Comparison of ENCODE assay signal across 8 cellular contexts in genomic region chr11:118610773-118611432, GRCh38. TPM values are rescaled to one million over a fixed set of nuclear protein-coding genes. Genes with fewer than 3 reads are reported as not detected.
DNase-seq lines count a peak whose midpoint lies in the region; ATAC-seq and TF ChIP-seq lines count a peak whose summit lies in the region.

No MANE protein-coding gene starts in this region.

- H3K27me3 Mint-ChIP-seq in WTC11 (ENCODE audit: low read depth) (peaks cover 62% of the 10 kb centered on the region), MCF 10A (ENCODE audit: insufficient read depth, unreplicated experiment) (no peaks in the 10 kb centered on the region)

- peak; percentile 41 for ATAC-seq in WTC11
- ATAC-seq in HG03097 (IDR thresholded peaks at IDR 0.05; ENCODE audit: low FRiP score, unreplicated experiment): no peak

- H3K4me3 ChIP-seq in GM12865 (ENCODE audit: low read depth, low read length): no peak overlapping the region; the same call in 1 of the 2 replicates

- H3K9me3 Mint-ChIP-seq in WTC11 (no peaks in the 10 kb centered on the region), MCF 10A (ENCODE audit: unreplicated experiment) (no peaks in the 10 kb centered on the region)

- peaks cover 60% of the 10 kb centered on the region for H3K4me1 Mint-ChIP-seq in WTC11
- H3K4me1 Mint-ChIP-seq in MCF 10A (ENCODE audit: insufficient read depth, unreplicated experiment): peaks cover 20% of the 10 kb centered on the region

- H3K27ac Mint-ChIP-seq in WTC11: no peak overlapping the region
- no peak overlapping the region for H3K27ac Mint-ChIP-seq in MCF 10A (ENCODE audit: low read depth, unreplicated experiment)

- DNase-seq in GM12865 (ENCODE audit: low read depth): peak; percentile 74
- DNase-seq in HT-29 (ENCODE audit: low spot score): peak; percentile 89
- DNase-seq in WTC11 (ENCODE audit: low spot score): peak; percentile 95
- DNase-seq in MCF 10A (ENCODE audit: unreplicated experiment): peak; percentile 58
- DNase-seq in inferior parietal cortex (ENCODE audit: extremely low spot score): peak; percentile 67
- peak; percentile 66 to 82 (median 79) for DNase-seq in stimulated activated CD4-positive, alpha-beta T cell treated with anti-CD3 and anti-CD28 coated beads, Interleukin-12 subunit alpha, Interleukin-12 subunit beta, amount 100 ng/mL, for 48 hours (ENCODE audit: low read depth in 2 of 3, low spot score in 1 of 3)
- DNase-seq in globus pallidus (ENCODE audit: low spot score): no peak

- TF ChIP-seq CTCF in GM12865 (IDR thresholded peaks at IDR 0.05; ENCODE audit: insufficient read depth, low read depth, low read length, missing control alignments): peak; percentile 94
- TF ChIP-seq CTCF in WTC11 (IDR thresholded peaks at IDR 0.05): peak; percentile 87
- TF ChIP-seq CTCF in MCF 10A (IDR thresholded peaks at IDR 0.05; ENCODE audit: unreplicated experiment): peak; percentile 84

- H3K36me3 Mint-ChIP-seq in WTC11: no peaks in the 10 kb centered on the region; the same call in 1 of the 2 replicates
- H3K36me3 Mint-ChIP-seq in MCF 10A (ENCODE audit: insufficient read depth, unreplicated experiment): peaks cover 14% of the 10 kb centered on the region

- no TSS peak for BruUV-seq in MCF 10A (replicated peaks; lab: Mats Ljungman, UMichigan)

- H3K4me3 Mint-ChIP-seq in WTC11: peak overlapping the region; percentile 57
- H3K4me3 Mint-ChIP-seq in MCF 10A (ENCODE audit: unreplicated experiment): no peak overlapping the region

- intact Hi-C loops in MCF 10A (cut with micrococcal nuclease): no loop called here

- POLR2A ChIA-PET in WTC11 (lab: Charles Lee): interaction anchor here (1.2 kb wide), 2 partner anchors 14 to 24 kb away, joined by 3 to 5 read pairs; no protein-coding TSS in a partner anchor
- POLR2A ChIA-PET in MCF 10A (lab: Yijun Ruan, JAX): interaction anchor here (2.5 kb wide), 1 partner anchor 10 kb away, joined by 8 read pairs; no protein-coding TSS in a partner anchor

- CTCF ChIA-PET in WTC11 (lab: Charles Lee): interaction anchor here (0.9 to 12.5 kb wide), 9 partner anchors 8 to 55 kb away, joined by 3 to 127 read pairs (median 13); no protein-coding TSS in a partner anchor
- CTCF ChIA-PET in MCF 10A (lab: Yijun Ruan, JAX): interaction anchor here (0.6 to 3.1 kb wide), 10 partner anchors 7 to 471 kb away, joined by 3 to 17 read pairs (median 4); no protein-coding TSS in a partner anchor

TF ChIP-seq in WTC11, 78 proteins besides CTCF, POLR2A, EP300 and RAD21 (continues in another document):
- TF ChIP-seq NFE2L1 (CRISPR knock-in tag; IDR thresholded peaks at IDR 0.05): no peak
- TF ChIP-seq PRDM15 (CRISPR knock-in tag; IDR thresholded peaks at IDR 0.05): no peak
- TF ChIP-seq ZNF512 (CRISPR knock-in tag; IDR thresholded peaks at IDR 0.05; ENCODE audit: borderline replicate concordance): no peak
- TF ChIP-seq ZNF317 (CRISPR knock-in tag; IDR thresholded peaks at IDR 0.05; ENCODE audit: borderline replicate concordance, low read depth): 0 out of 2 replicates have a peak, but pooled peaks have one; percentile 8
- no peak for TF ChIP-seq OVOL2 (CRISPR knock-in tag; IDR thresholded peaks at IDR 0.05; ENCODE audit: borderline replicate concordance)
- TF ChIP-seq HMGA2 (CRISPR knock-in tag; IDR thresholded peaks at IDR 0.05): no peak
- TF ChIP-seq ZNF121 (CRISPR knock-in tag; IDR thresholded peaks at IDR 0.05): peak; percentile 100
- 0 out of 2 replicates have a peak, but pooled peaks have one; percentile 47 for TF ChIP-seq E2F5 (CRISPR knock-in tag; IDR thresholded peaks at IDR 0.05)
- 0 out of 2 replicates have a peak, but pooled peaks have one; percentile 68 for TF ChIP-seq KAT7 (CRISPR knock-in tag; IDR thresholded peaks at IDR 0.05; ENCODE audit: borderline replicate concordance)
- no peak for TF ChIP-seq SMAD3 (CRISPR knock-in tag; IDR thresholded peaks at IDR 0.05; ENCODE audit: borderline replicate concordance)
- TF ChIP-seq TEAD1 (CRISPR knock-in tag; IDR thresholded peaks at IDR 0.05): no peak
- TF ChIP-seq ATF6 (CRISPR knock-in tag; IDR thresholded peaks at IDR 0.05): no peak

RNA-seq across cellular contexts. Expression of gene PHLDB1, which starts 3.5 kb away (rescaled TPM):
- total RNA-seq in HT-29 (2014; rRNA removed; shearing (Covaris generic)): 207 and 215 TPM in 2 replicates
- total RNA-seq in WTC11 (2021) (70.4 to 83.1 TPM (median 71.5 TPM) in 3 replicates), MCF 10A (2022) (31.1 and 36.2 TPM in 2 replicates)

RNA-seq across cellular contexts. Expression of gene ARCN1, which starts 38.7 kb away (rescaled TPM):
- total RNA-seq in HT-29 (2014; rRNA removed; shearing (Covaris generic)): 79.4 and 84.9 TPM in 2 replicates
- 134 to 154 TPM (median 141 TPM) in 3 replicates for total RNA-seq in WTC11 (2021)
- 157 and 164 TPM in 2 replicates for total RNA-seq in MCF 10A (2022)

RNA-seq across cellular contexts. Expression of gene IFT46, which starts 45.2 kb away (rescaled TPM):
- total RNA-seq in HT-29 (2014; rRNA removed; shearing (Covaris generic)): 17.6 and 18.7 TPM in 2 replicates
- 6.2 to 11.1 TPM (median 10.9 TPM) in 3 replicates for total RNA-seq in WTC11 (2021)
- 21.3 and 24.3 TPM in 2 replicates for total RNA-seq in MCF 10A (2022)
